27 cellular contexts compared by ENCODE assay signal in the genomic region with DNA sequence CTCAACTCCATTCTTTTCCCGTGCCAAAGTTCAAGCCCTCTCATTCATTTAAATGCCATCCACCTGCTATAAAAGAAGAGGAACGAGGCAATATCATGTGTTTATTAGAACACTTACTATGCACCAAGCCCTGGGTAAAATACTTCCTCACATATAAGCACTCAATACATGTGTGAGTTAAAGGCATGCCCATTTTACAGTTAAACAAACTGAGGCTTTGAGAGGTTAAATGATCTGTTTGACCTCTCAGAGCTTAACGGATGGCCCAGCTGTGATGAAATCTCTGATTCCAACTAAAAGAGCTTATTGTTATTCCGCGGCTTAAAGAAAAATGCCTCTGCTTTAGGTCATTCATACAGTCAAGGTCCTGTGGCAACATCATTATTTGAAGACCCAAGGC.
"Had no signal": no experiment of that assay in that cellular context is flagged by ENCODE, and none has a peak within 500 bp of the region (broad histone marks: within the 10 kb centered on the region; RNA-seq: fewer than 3 reads in every experiment).

No MANE protein-coding gene starts in this region.

- H3K36me3 ChIP-seq: colonic mucosa, gastrocnemius medialis, prostate gland, right atrium auricular region, sigmoid colon, thoracic aorta, tibial nerve, upper lobe of left lung had no signal

- H3K27ac ChIP-seq: colonic mucosa, epithelial cell of prostate, gastrocnemius medialis, prostate gland, right atrium auricular region, sigmoid colon, thoracic aorta, tibial nerve, upper lobe of left lung had no signal

- H3K4me1 Mint-ChIP-seq: memory B cell; naive B cell; stimulated activated memory B cell treated with anti-CD40 and anti-IgM and Interleukin-4, amounts not matched to agents 10 μg/mL and 1 μg/mL and 100 μg/mL, for 72 hours had no signal

- H3K9me3 Mint-ChIP-seq: dendritic cell treated with granulocyte-macrophage colony-stimulating factor and Interleukin-4, amounts not matched to agents 40 ng/mL and 50 ng/mL, for 4 days; endodermal cell; memory B cell; naive B cell; natural killer cell treated with Interleukin-12 subunit alpha and Interleukin-12 subunit beta and Interleukin-15 and Interleukin-18, amount 100 ng/mL, for 72 hours; stimulated activated memory B cell treated with anti-CD40 and anti-IgM and Interleukin-4, amounts not matched to agents 10 μg/mL and 1 μg/mL and 100 μg/mL, for 72 hours had no signal

- H3K27me3 ChIP-seq: colonic mucosa, gastrocnemius medialis, right atrium auricular region, sigmoid colon, upper lobe of left lung had no signal

- H3K9me3 ChIP-seq: colonic mucosa, gastrocnemius medialis, prostate gland, right atrium auricular region, sigmoid colon, thoracic aorta, tibial nerve, upper lobe of left lung had no signal

- H3K27ac Mint-ChIP-seq: dendritic cell treated with granulocyte-macrophage colony-stimulating factor and Interleukin-4, amounts not matched to agents 40 ng/mL and 50 ng/mL, for 4 days; endodermal cell; memory B cell; naive B cell; natural killer cell treated with Interleukin-12 subunit alpha and Interleukin-12 subunit beta and Interleukin-15 and Interleukin-18, amount 100 ng/mL, for 72 hours; stimulated activated memory B cell treated with anti-CD40 and anti-IgM and Interleukin-4, amounts not matched to agents 10 μg/mL and 1 μg/mL and 100 μg/mL, for 72 hours had no signal

- H3K36me3 Mint-ChIP-seq: memory B cell; naive B cell; natural killer cell treated with Interleukin-12 subunit alpha and Interleukin-12 subunit beta and Interleukin-15 and Interleukin-18, amount 100 ng/mL, for 72 hours; stimulated activated memory B cell treated with anti-CD40 and anti-IgM and Interleukin-4, amounts not matched to agents 10 μg/mL and 1 μg/mL and 100 μg/mL, for 72 hours had no signal

- H3K4me1 ChIP-seq: colonic mucosa, gastrocnemius medialis, prostate gland, right atrium auricular region, sigmoid colon, tibial nerve, upper lobe of left lung had no signal

- H3K27me3 Mint-ChIP-seq: dendritic cell treated with granulocyte-macrophage colony-stimulating factor and Interleukin-4, amounts not matched to agents 40 ng/mL and 50 ng/mL, for 4 days; memory B cell; stimulated activated memory B cell treated with anti-CD40 and anti-IgM and Interleukin-4, amounts not matched to agents 10 μg/mL and 1 μg/mL and 100 μg/mL, for 72 hours had no signal

- FAIRE-seq: keratinocyte, urothelium cell line had no signal

- ATAC-seq: esophagus mucosa; gastrocnemius medialis; left lobe of liver; natural killer cell treated with Interleukin-12 subunit alpha and Interleukin-12 subunit beta and Interleukin-15 and Interleukin-18, amount 100 ng/mL, for 72 hours; stimulated activated memory B cell treated with anti-CD40 and anti-IgM and Interleukin-4, amounts not matched to agents 10 μg/mL and 1 μg/mL and 100 μg/mL, for 72 hours; stimulated activated naive CD8-positive, alpha-beta T cell treated with anti-CD3 and anti-CD28 coated beads, Interleukin-15, Interleukin-2, amounts not matched to agents 100 U/mL and 50 U/mL, for 24 hours had no signal

- DNase-seq: colonic mucosa; effector CD8-positive, alpha-beta T cell; endodermal cell; foreskin fibroblast; gastrocnemius medialis; head of caudate nucleus; naive B cell; nucleus accumbens; sigmoid colon; stimulated activated CD4-positive, alpha-beta T cell treated with anti-CD3 and anti-CD28 coated beads, Interleukin-2, amount 100 ng/mL, for 24 hours; stimulated activated CD4-positive, alpha-beta T cell treated with anti-CD3 and anti-CD28 coated beads, Interleukin-4, amount 100 ng/mL, for 4 hours; stimulated activated naive CD8-positive, alpha-beta T cell treated with anti-CD3 and anti-CD28 coated beads, Interleukin-15, Interleukin-2, amounts not matched to agents 100 U/mL and 50 U/mL, for 24 hours; upper lobe of left lung had no signal

- H3K4me3 ChIP-seq: colonic mucosa, gastrocnemius medialis, lung, prostate gland, right atrium auricular region, sigmoid colon, thoracic aorta, tibial nerve, upper lobe of left lung had no signal

- H3K4me3 Mint-ChIP-seq: dendritic cell treated with granulocyte-macrophage colony-stimulating factor and Interleukin-4, amounts not matched to agents 40 ng/mL and 50 ng/mL, for 4 days; endodermal cell; memory B cell; naive B cell; natural killer cell treated with Interleukin-12 subunit alpha and Interleukin-12 subunit beta and Interleukin-15 and Interleukin-18, amount 100 ng/mL, for 72 hours; stimulated activated memory B cell treated with anti-CD40 and anti-IgM and Interleukin-4, amounts not matched to agents 10 μg/mL and 1 μg/mL and 100 μg/mL, for 72 hours had no signal
